In the genomic region with DNA sequence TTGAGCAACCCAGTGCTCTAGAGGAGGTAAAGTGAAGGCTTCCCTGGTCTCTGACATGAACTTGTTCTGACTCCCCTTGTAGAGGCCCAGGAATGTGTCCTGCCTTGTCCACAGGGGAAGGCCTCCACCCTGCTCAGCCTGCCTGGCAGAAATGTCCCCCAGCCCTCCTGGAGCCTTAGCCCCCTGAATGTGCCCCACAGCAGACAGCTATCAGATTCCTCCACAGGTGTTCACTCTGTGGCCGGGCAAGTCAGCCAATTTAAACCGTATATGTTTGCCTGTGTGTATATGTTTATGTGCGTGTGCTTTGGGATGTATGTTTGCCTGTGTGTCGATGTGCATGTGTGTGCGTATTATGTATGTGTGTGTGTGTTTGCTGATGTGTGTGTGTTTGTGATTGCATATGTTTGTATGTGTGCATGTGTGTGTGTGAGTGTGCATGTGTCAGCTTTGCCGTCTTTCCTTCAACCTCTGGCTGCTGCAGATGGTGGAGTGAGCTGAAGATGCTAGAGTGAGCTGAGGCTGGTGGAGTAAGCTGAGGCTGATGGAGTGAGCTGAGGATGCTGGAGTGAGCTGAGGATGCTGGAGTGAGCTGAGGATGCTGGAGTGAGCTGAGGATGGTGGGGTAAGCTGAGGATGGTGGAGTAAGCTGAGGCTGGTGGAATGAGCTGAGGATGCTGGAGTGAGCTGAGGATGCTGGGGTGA, we compare ENCODE assay signal across 1 cellular context.
TF ChIP-seq lines count a peak whose summit lies in the region.

No MANE protein-coding gene starts in this region.

TF ChIP-seq in HEK293, 187 proteins besides CTCF, POLR2A, EP300 and RAD21:
- TF ChIP-seq, protein P1, sequence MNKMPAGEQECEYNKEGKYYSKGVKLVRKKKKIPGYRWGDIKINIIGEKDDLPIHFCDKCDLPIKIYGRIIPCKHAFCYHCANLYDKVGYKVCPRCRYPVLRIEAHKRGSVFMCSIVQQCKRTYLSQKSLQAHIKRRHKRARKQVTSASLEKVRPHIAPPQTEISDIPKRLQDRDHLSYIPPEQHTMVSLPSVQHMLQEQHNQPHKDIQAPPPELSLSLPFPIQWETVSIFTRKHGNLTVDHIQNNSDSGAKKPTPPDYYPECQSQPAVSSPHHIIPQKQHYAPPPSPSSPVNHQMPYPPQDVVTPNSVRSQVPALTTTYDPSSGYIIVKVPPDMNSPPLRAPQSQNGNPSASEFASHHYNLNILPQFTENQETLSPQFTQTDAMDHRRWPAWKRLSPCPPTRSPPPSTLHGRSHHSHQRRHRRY (tag by site-specific recombination; IDR thresholded peaks at IDR 0.05): no peak
- TF ChIP-seq, protein P2, sequence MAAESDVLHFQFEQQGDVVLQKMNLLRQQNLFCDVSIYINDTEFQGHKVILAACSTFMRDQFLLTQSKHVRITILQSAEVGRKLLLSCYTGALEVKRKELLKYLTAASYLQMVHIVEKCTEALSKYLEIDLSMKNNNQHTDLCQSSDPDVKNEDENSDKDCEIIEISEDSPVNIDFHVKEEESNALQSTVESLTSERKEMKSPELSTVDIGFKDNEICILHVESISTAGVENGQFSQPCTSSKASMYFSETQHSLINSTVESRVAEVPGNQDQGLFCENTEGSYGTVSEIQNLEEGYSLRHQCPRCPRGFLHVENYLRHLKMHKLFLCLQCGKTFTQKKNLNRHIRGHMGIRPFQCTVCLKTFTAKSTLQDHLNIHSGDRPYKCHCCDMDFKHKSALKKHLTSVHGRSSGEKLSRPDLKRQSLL (tag by site-specific recombination; IDR thresholded peaks at IDR 0.05): peak; percentile 86; the same call in 1 of the 2 replicates
- TF ChIP-seq ZFP69B (tag by site-specific recombination; IDR thresholded peaks at IDR 0.05) (no peak), SCRT2 (tag by site-specific recombination; IDR thresholded peaks at IDR 0.05) (0 out of 2 replicates have a peak, but pooled peaks have one; percentile 42), GFI1B (tag by site-specific recombination; IDR thresholded peaks at IDR 0.05) (no peak)
- TF ChIP-seq, protein P3, sequence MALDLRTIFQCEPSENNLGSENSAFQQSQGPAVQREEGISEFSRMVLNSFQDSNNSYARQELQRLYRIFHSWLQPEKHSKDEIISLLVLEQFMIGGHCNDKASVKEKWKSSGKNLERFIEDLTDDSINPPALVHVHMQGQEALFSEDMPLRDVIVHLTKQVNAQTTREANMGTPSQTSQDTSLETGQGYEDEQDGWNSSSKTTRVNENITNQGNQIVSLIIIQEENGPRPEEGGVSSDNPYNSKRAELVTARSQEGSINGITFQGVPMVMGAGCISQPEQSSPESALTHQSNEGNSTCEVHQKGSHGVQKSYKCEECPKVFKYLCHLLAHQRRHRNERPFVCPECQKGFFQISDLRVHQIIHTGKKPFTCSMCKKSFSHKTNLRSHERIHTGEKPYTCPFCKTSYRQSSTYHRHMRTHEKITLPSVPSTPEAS (tag by site-specific recombination; IDR thresholded peaks at IDR 0.05): peak; percentile 48; the same call in 1 of the 2 replicates
- TF ChIP-seq, protein P4, sequence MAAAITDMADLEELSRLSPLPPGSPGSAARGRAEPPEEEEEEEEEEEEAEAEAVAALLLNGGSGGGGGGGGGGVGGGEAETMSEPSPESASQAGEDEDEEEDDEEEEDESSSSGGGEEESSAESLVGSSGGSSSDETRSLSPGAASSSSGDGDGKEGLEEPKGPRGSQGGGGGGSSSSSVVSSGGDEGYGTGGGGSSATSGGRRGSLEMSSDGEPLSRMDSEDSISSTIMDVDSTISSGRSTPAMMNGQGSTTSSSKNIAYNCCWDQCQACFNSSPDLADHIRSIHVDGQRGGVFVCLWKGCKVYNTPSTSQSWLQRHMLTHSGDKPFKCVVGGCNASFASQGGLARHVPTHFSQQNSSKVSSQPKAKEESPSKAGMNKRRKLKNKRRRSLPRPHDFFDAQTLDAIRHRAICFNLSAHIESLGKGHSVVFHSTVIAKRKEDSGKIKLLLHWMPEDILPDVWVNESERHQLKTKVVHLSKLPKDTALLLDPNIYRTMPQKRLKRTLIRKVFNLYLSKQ (tag by site-specific recombination; IDR thresholded peaks at IDR 0.05; ENCODE audit: borderline replicate concordance): no peak
